ENCODE assay signal across 10 cellular contexts in genomic region chr10:74871595-74872382, GRCh38. TPM values are rescaled to one million over a fixed set of nuclear protein-coding genes. Genes with fewer than 3 reads are reported as not detected.
DNase-seq lines count a peak whose midpoint lies in the region; ATAC-seq lines count a peak whose summit lies in the region.
"Had no signal": no experiment of that assay in that cellular context is flagged by ENCODE, and none has a peak within 500 bp of the region (broad histone marks: within the 10 kb centered on the region; RNA-seq: fewer than 3 reads in every experiment).

No MANE protein-coding gene starts in this region.

- DNase-seq in kidney tubule cell (ENCODE audit: low spot score) (peak; percentile 35), left ventricle myocardium superior (no peak), GOT3 (lab: John Stamatoyannopoulos, UW) (no peak), NCI-H748 (lab: John Stamatoyannopoulos, UW; ENCODE audit: unreplicated experiment) (no peak), SHP77 (lab: John Stamatoyannopoulos, UW) (no peak)
- DNase-seq: body of pancreas, mesenchymal stem cell had no signal

- ATAC-seq in GM18517 (IDR thresholded peaks at IDR 0.05; ENCODE audit: unreplicated experiment) (peak; percentile 81), GM21526 (IDR thresholded peaks at IDR 0.05; ENCODE audit: low FRiP score, unreplicated experiment) (peak; percentile 80), HG03565 (IDR thresholded peaks at IDR 0.05; ENCODE audit: unreplicated experiment) (peak; percentile 88), left ventricle myocardium superior (no peak)
- ATAC-seq: body of pancreas had no signal

- intact Hi-C loops in left ventricle myocardium superior (cut with micrococcal nuclease): no loop called here

RNA-seq across cellular contexts. Expression of gene KAT6B, which starts 45.4 kb away (rescaled TPM):
- total RNA-seq in left ventricle myocardium superior: 47.1 TPM
